Comparison of ENCODE assay signal across 1 cellular context in genomic region chr17:8221663-8222379, GRCh38.
TF ChIP-seq lines count a peak whose summit lies in the region.

No MANE protein-coding gene starts in this region.

TF ChIP-seq in K562, 482 proteins besides CTCF, POLR2A, EP300 and RAD21 (continues in another document):
- no peak for TF ChIP-seq NFYB (IDR thresholded peaks at IDR 0.05; ENCODE audit: extremely low read depth, insufficient read length)
- TF ChIP-seq FOS (IDR thresholded peaks at IDR 0.05; ENCODE audit: extremely low read depth, insufficient read length) = no peak
- peak; percentile 84 for TF ChIP-seq GTF3C2 (IDR thresholded peaks at IDR 0.05; ENCODE audit: borderline replicate concordance, extremely low read depth, insufficient read length)
- TF ChIP-seq GATAD2A (IDR thresholded peaks at IDR 0.05) = no peak
- TF ChIP-seq TEAD1 (CRISPR knock-in tag; IDR thresholded peaks at IDR 0.05) = no peak
- peak in 1 of 2 experiments; percentile 88; a peak in 2 of 4 replicates for TF ChIP-seq HDAC1 (IDR thresholded peaks at IDR 0.05)
- no peak for TF ChIP-seq ZNF584 (CRISPR knock-in tag; IDR thresholded peaks at IDR 0.05; ENCODE audit: low read depth)
- 0 out of 2 replicates have a peak, but pooled peaks have one; percentile 30 for TF ChIP-seq HEY1 (CRISPR knock-in tag; IDR thresholded peaks at IDR 0.05; ENCODE audit: borderline replicate concordance)
- no peak for TF ChIP-seq E2F3 (CRISPR knock-in tag; IDR thresholded peaks at IDR 0.05)
- TF ChIP-seq ZNF445 (CRISPR knock-in tag; IDR thresholded peaks at IDR 0.05; ENCODE audit: low read depth) = no peak
- TF ChIP-seq ZSCAN29 (IDR thresholded peaks at IDR 0.05) = peak; percentile 72; the same call in 1 of the 2 replicates
- TF ChIP-seq ZNF589 (CRISPR knock-in tag; IDR thresholded peaks at IDR 0.05; ENCODE audit: low read depth) = peak; percentile 35; the same call in 1 of the 2 replicates
- TF ChIP-seq CBX3 (IDR thresholded peaks at IDR 0.05; ENCODE audit: borderline replicate concordance in 1 of 2, low read length in 2 of 2) = no peak
- TF ChIP-seq FOXK1 (CRISPR knock-in tag; IDR thresholded peaks at IDR 0.05; ENCODE audit: borderline replicate concordance) = no peak
- 0 out of 4 replicates have a peak, but pooled peaks of 1 of the 2 experiments have one; percentile 26 for TF ChIP-seq ARNT (IDR thresholded peaks at IDR 0.05)
- peak; percentile 78 for TF ChIP-seq BDP1 (IDR thresholded peaks at IDR 0.05; ENCODE audit: insufficient read depth, insufficient read length)
- TF ChIP-seq MEIS2 (IDR thresholded peaks at IDR 0.05; ENCODE audit: partially characterized antibody) = no peak
- peak; percentile 12; the same call in 1 of the 2 replicates for TF ChIP-seq SPI1 (IDR thresholded peaks at IDR 0.05; ENCODE audit: borderline replicate concordance, low read depth, low read length)
- peak; percentile 65; the same call in 1 of the 2 replicates for TF ChIP-seq ZNF407 (IDR thresholded peaks at IDR 0.05; ENCODE audit: low read depth)
- peak in 1 of 2 experiments; percentile 67 for TF ChIP-seq NCOA2 (IDR thresholded peaks at IDR 0.05; ENCODE audit: partially characterized antibody in 2 of 2)
- TF ChIP-seq KLF1 (tag; IDR thresholded peaks at IDR 0.05) = no peak
- no peak for TF ChIP-seq FOXM1 (IDR thresholded peaks at IDR 0.05; ENCODE audit: low read depth)
- TF ChIP-seq FOXM1 (CRISPR knock-in tag; IDR thresholded peaks at IDR 0.05; ENCODE audit: low read depth) = no peak
- TF ChIP-seq RBM14 (IDR thresholded peaks at IDR 0.05; ENCODE audit: borderline replicate concordance, insufficient read depth, low read depth, low read length) = no peak
- no peak for TF ChIP-seq DMBX1 (CRISPR knock-in tag; IDR thresholded peaks at IDR 0.05; ENCODE audit: borderline replicate concordance)
- TF ChIP-seq MTA3 (IDR thresholded peaks at IDR 0.05; ENCODE audit: borderline replicate concordance) = no peak
- peak; percentile 32; the same call in 1 of the 2 replicates for TF ChIP-seq JUND (IDR thresholded peaks at IDR 0.05; ENCODE audit: borderline replicate concordance, low read depth, low read length)
- TF ChIP-seq JUND (tag; IDR thresholded peaks at IDR 0.05; ENCODE audit: borderline replicate concordance, low read depth, low read length) = no peak
- no peak for TF ChIP-seq MITF (IDR thresholded peaks at IDR 0.05)
- no peak for TF ChIP-seq GABPA (tag; conservative IDR thresholded peaks at IDR 0.05; ENCODE audit: low read depth)
- TF ChIP-seq RBM15 (IDR thresholded peaks at IDR 0.05; ENCODE audit: insufficient read depth, low read length) = no peak
- TF ChIP-seq ZFP30 (CRISPR knock-in tag; IDR thresholded peaks at IDR 0.05; ENCODE audit: borderline replicate concordance) = no peak
- 0 out of 2 replicates have a peak, but pooled peaks have one; percentile 58 for TF ChIP-seq ZNF175 (CRISPR knock-in tag; IDR thresholded peaks at IDR 0.05; ENCODE audit: low read depth)
- peak in 2 of 3 experiments; percentile 22 to 23 for TF ChIP-seq YY1 (IDR thresholded peaks at IDR 0.05; ENCODE audit: borderline replicate concordance in 1 of 3, control insufficient read depth in 1 of 3, extremely low read depth in 1 of 3, insufficient read depth in 3 of 3, insufficient read length in 1 of 3, insufficient replicate concordance in 2 of 3, low read depth in 1 of 3, low read length in 2 of 3)
- TF ChIP-seq ZNF174 (CRISPR knock-in tag; IDR thresholded peaks at IDR 0.05) = no peak
- no peak for TF ChIP-seq HDAC6 (IDR thresholded peaks at IDR 0.05; ENCODE audit: low read depth, low read length)
- no peak for TF ChIP-seq MXD1 (CRISPR knock-in tag; IDR thresholded peaks at IDR 0.05; ENCODE audit: borderline replicate concordance, poor library complexity, severe bottlenecking)
- TF ChIP-seq RBBP5 (IDR thresholded peaks at IDR 0.05; ENCODE audit: borderline replicate concordance, insufficient read depth, low read length, poor library complexity, severe bottlenecking) = no peak
- TF ChIP-seq BRD9 (IDR thresholded peaks at IDR 0.05; ENCODE audit: low read depth, partially characterized antibody) = peak; percentile 93
- no peak for TF ChIP-seq ARID2 (IDR thresholded peaks at IDR 0.05)
- no peak for TF ChIP-seq TAF15 (IDR thresholded peaks at IDR 0.05; ENCODE audit: low read depth, low read length)
- peak in 1 of 2 experiments; percentile 96; a peak in 2 of 4 replicates for TF ChIP-seq TBL1XR1 (IDR thresholded peaks at IDR 0.05; ENCODE audit: low read length in 2 of 2)
- no peak for TF ChIP-seq ZBTB26 (CRISPR knock-in tag; IDR thresholded peaks at IDR 0.05)
- TF ChIP-seq ZBTB7A (IDR thresholded peaks at IDR 0.05; ENCODE audit: borderline replicate concordance, control insufficient read depth, low read depth, low read length) = 0 out of 2 replicates have a peak, but pooled peaks have one; percentile 55
- TF ChIP-seq ATF7 (IDR thresholded peaks at IDR 0.05) = no peak
- TF ChIP-seq ZHX1 (conservative IDR thresholded peaks at IDR 0.05; ENCODE audit: low read length) = 0 out of 2 replicates have a peak, but pooled peaks have one; percentile 50
- TF ChIP-seq PTRF (tag; IDR thresholded peaks at IDR 0.05) = no peak
- no peak for TF ChIP-seq BHLHE40 (IDR thresholded peaks at IDR 0.05; ENCODE audit: low read length)
